Comparison of ENCODE assay signal across 8 cellular contexts in genomic region chr11:14904745-14905103, GRCh38. TPM values are rescaled to one million over a fixed set of nuclear protein-coding genes. Genes with fewer than 3 reads are reported as not detected.
DNase-seq lines count a peak whose midpoint lies in the region; ATAC-seq and TF ChIP-seq lines count a peak whose summit lies in the region.

No MANE protein-coding gene starts in this region.

- H3K9me3 ChIP-seq in CD4-positive, alpha-beta T cell (ENCODE audit: control insufficient read depth, low read length), result no peaks in the 10 kb centered on the region
- no peaks in the 10 kb centered on the region for H3K9me3 ChIP-seq in MG63
- H3K9me3 ChIP-seq in mucosa of stomach (ENCODE audit: control insufficient read depth, low read length), result no peaks in the 10 kb centered on the region

- peak overlapping the region; percentile 75 for H3K9ac ChIP-seq in mucosa of stomach (ENCODE audit: low read length)

- H3K27ac Mint-ChIP-seq in CD4-positive, alpha-beta T cell, result peak overlapping the region; percentile 75

- POLR2A ChIA-PET in CD4-positive, alpha-beta T cell (lab: Charles Lee), result interaction anchor here (1.0 to 5.6 kb wide), 2 partner anchors 13 to 115 kb away, joined by 4 to 53 read pairs; partner anchors contain the start of gene CYP2R1

- H3K4me3 ChIP-seq in MG63 (no peak overlapping the region), mucosa of stomach (ENCODE audit: low read length) (peak overlapping the region; percentile 78)

- intact Hi-C loops in CD4-positive, alpha-beta T cell (cut with DNase I, micrococcal nuclease), result loop anchor here (1.0 to 5.0 kb wide), 4 partner anchors 13 to 1132 kb away; partner anchors contain the start of gene PDE3B (in 1 of the 2)

- no peak for TF ChIP-seq POLR2A in erythroblast (IDR thresholded peaks at IDR 0.05; ENCODE audit: low read length)

- peaks cover 19% of the 10 kb centered on the region for H3K4me1 ChIP-seq in mucosa of stomach (ENCODE audit: control insufficient read depth, insufficient read depth, low read length)

- no peaks in the 10 kb centered on the region for H3K27me3 ChIP-seq in CD4-positive, alpha-beta T cell (ENCODE audit: control insufficient read depth, insufficient read depth, low read length)
- H3K27me3 ChIP-seq in MG63 (no peaks in the 10 kb centered on the region), mucosa of stomach (ENCODE audit: control insufficient read depth, insufficient read depth, low read length) (no peaks in the 10 kb centered on the region)

- H3K4me1 Mint-ChIP-seq in CD4-positive, alpha-beta T cell (ENCODE audit: low read depth), result peaks cover 49% of the 10 kb centered on the region

- H3K36me3 ChIP-seq in MG63, result no peaks in the 10 kb centered on the region
- no peaks in the 10 kb centered on the region for H3K36me3 ChIP-seq in mucosa of stomach (ENCODE audit: control insufficient read depth, insufficient read depth, low read length)

- no peaks in the 10 kb centered on the region for H3K9me3 Mint-ChIP-seq in CD4-positive, alpha-beta T cell

- CTCF ChIA-PET in CD4-positive, alpha-beta T cell (lab: Charles Lee), result interaction anchor here (0.7 to 5.8 kb wide), 12 partner anchors 8 to 417 kb away, joined by 3 to 73 read pairs (median 5); partner anchors contain the start of genes CYP2R1 and PDE3B

- DNase-seq in CD4-positive, alpha-beta T cell, result peak; percentile 65 to 89 (median 78)
- peak; percentile 40 for DNase-seq in MG63
- DNase-seq in activated CD8-positive, alpha-beta memory T cell treated with anti-CD3 and anti-CD28 coated beads, Interleukin-2, amount 50 U/mL, for 48 hours, result peak; percentile 99
- DNase-seq in erythroblast (lab: John Stamatoyannopoulos, UW), result peak; percentile 83 to 88
- DNase-seq in stimulated activated CD8-positive, alpha-beta memory T cell treated with anti-CD3 and anti-CD28 coated beads, Interleukin-4, amount 100 ng/mL, for 4 hours (ENCODE audit: low read depth in 2 of 2, low spot score in 1 of 2), result peak; percentile 62 to 78

- TF ChIP-seq CTCF in CD4-positive, alpha-beta T cell (IDR thresholded peaks at IDR 0.05), result peak; percentile 99

- H3K4me3 Mint-ChIP-seq in CD4-positive, alpha-beta T cell, result peak overlapping the region; percentile 97

- H3K36me3 Mint-ChIP-seq in CD4-positive, alpha-beta T cell (ENCODE audit: low read depth), result peaks cover 5% of the 10 kb centered on the region

- ATAC-seq in CD4-positive, alpha-beta T cell (ENCODE audit: poor library complexity), result peak; percentile 35
- ATAC-seq in GM21529 (IDR thresholded peaks at IDR 0.05; ENCODE audit: unreplicated experiment) (peak; percentile 48), HG03469 (IDR thresholded peaks at IDR 0.05; ENCODE audit: unreplicated experiment) (no peak)

- no peak overlapping the region for H3K27ac ChIP-seq in CD4-positive, alpha-beta T cell (ENCODE audit: low read depth, low read length)

- H3K27me3 Mint-ChIP-seq in CD4-positive, alpha-beta T cell, result no peaks in the 10 kb centered on the region

RNA-seq across cellular contexts. Expression of gene CYP2R1, which starts 12.7 kb away (rescaled TPM):
- total RNA-seq in CD4-positive, alpha-beta T cell, result 10 to 100 TPM; 14.2 to 15.8 TPM
- 5.5 and 13.7 TPM in 2 replicates for total RNA-seq in MG63 (2014; rRNA removed; shearing (Covaris generic); ENCODE audit: low replicate concordance)

Comparison
In these comparisons a context has a peak if more than half of its experiments do, and no peak if none do; other contexts are left out.
1. DNase-seq: peak in every context shown above with its lines; median percentile 99 in activated CD8-positive, alpha-beta memory T cell treated with anti-CD3 and anti-CD28 coated beads, Interleukin-2, amount 50 U/mL, for 48 hours; 86 in erythroblast; 78 in CD4-positive, alpha-beta T cell; 70 in stimulated activated CD8-positive, alpha-beta memory T cell treated with anti-CD3 and anti-CD28 coated beads, Interleukin-4, amount 100 ng/mL, for 4 hours; 40 in MG63.